ENCODE assay signal across 15 cellular contexts in the genomic region with DNA sequence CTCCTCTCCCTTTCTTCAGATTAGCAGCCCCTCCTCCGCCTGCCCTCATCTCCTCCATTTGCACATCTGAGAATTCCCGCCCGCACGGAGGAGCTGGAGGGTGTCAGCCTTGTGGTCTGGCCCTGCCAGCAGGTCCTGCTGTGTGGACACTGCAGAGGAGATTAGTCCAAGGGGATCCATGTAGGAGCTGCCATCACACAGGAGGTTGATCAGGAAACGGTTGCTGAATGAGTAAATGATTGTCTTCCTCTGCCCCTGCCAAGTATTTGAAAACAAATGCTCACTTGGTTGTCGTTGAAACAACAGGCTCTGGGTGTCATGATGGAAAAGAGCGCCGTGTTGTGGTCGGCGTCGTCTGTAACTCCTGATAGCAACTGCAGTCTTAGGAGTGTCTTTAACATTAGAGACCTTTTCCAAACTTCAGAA.
DNase-seq lines count a peak whose midpoint lies in the region; ATAC-seq and TF ChIP-seq lines count a peak whose summit lies in the region.
"Had no signal": no experiment of that assay in that cellular context is flagged by ENCODE, and none has a peak within 500 bp of the region (broad histone marks: within the 10 kb centered on the region; RNA-seq: fewer than 3 reads in every experiment).

No MANE protein-coding gene starts in this region.

- no peak for TF ChIP-seq POLR2A in heart left ventricle (IDR thresholded peaks at IDR 0.05)
- TF ChIP-seq POLR2A in uterus (IDR thresholded peaks at IDR 0.05): no peak

- 50 to 62% (median 57%) methylated on average over 11 of the region's 11 CpGs for WGBS in heart left ventricle, 4 donors

- no peaks in the 10 kb centered on the region for H3K9me3 ChIP-seq in heart left ventricle
- H3K9me3 ChIP-seq in uterus: no peaks in the 10 kb centered on the region
- H3K9me3 ChIP-seq: Caco-2, suprapubic skin had no signal

- H3K27me3 ChIP-seq in heart left ventricle: no peaks in the 10 kb centered on the region
- H3K27me3 ChIP-seq in uterus: no peaks in the 10 kb centered on the region
- H3K27me3 ChIP-seq: suprapubic skin had no signal

- H3K36me3 ChIP-seq in heart left ventricle: peaks cover 0 to 50% (median 44%) of the 10 kb centered on the region in 9 donors
- H3K36me3 ChIP-seq in uterus: no peaks in the 10 kb centered on the region

- H3K4me1 ChIP-seq in heart left ventricle (peaks cover 0 to 23% (median 3%) of the 10 kb centered on the region in 12 donors), uterus (no peaks in the 10 kb centered on the region)
- H3K4me1 ChIP-seq: Caco-2 had no signal

- TF ChIP-seq CTCF in heart left ventricle (IDR thresholded peaks at IDR 0.05): peak in 7 of 12 donors; percentile 14 to 44 (median 27)
- peak in 3 of 4 experiments; percentile 10 to 15 (median 13) for TF ChIP-seq CTCF in uterus (IDR thresholded peaks at IDR 0.05)

- H3K4me3 ChIP-seq in heart left ventricle (no peak overlapping the region), uterus (no peak overlapping the region)
- H3K4me3 ChIP-seq: skin epidermis, suprapubic skin had no signal

- peak in 3 of 4 donors; percentile 40 to 52 (median 43) for ATAC-seq in heart left ventricle

- DNase-seq in heart left ventricle (peak in 2 of 5 donors; percentile 15 to 20), cardiac septum (ENCODE audit: low spot score) (no peak), ecto neural progenitor cell (ENCODE audit: low spot score) (peak; percentile 75), lung microvascular endothelial cell (ENCODE audit: low read depth in 2 of 2) (peak; percentile 94 to 96), uterus (no peak), pons (ENCODE audit: low spot score) (no peak), NCI-H1694 treated with DMSO at 0.1 percent for 48 hours (lab: John Stamatoyannopoulos, UW) (no peak), MV-4-11 (lab: John Stamatoyannopoulos, UW) (no peak)
- DNase-seq: activated naive CD4-positive, alpha-beta T cell treated with anti-CD3 and anti-CD28 coated beads for 36 hours; Caco-2; HFFc6; NCI-H1105; NCI-H524 had no signal

- intact Hi-C loops in heart left ventricle (cut with DNase I): no loop called here
- intact Hi-C loops in cardiac septum (cut with DNase I): no loop called here
- intact Hi-C loops in uterus (cut with DNase I; ENCODE audit: low total_unique reads): no loop called here

- H3K27ac ChIP-seq in heart left ventricle: no peak overlapping the region
- H3K27ac ChIP-seq in uterus: no peak overlapping the region
- H3K27ac ChIP-seq: skin epidermis, suprapubic skin had no signal

Comparison
In these comparisons a context has a peak if more than half of its experiments do, and no peak if none do; other contexts are left out.
1. DNase-seq: peak in ecto neural progenitor cell (single experiment) and lung microvascular endothelial cell (2 of 2); none in cardiac septum (single experiment), uterus (0 of 2), pons (single experiment), NCI-H1694 treated with DMSO at 0.1 percent for 48 hours (single experiment) and MV-4-11 (single experiment).